ENCODE assay signal across 9 cellular contexts in the genomic region with DNA sequence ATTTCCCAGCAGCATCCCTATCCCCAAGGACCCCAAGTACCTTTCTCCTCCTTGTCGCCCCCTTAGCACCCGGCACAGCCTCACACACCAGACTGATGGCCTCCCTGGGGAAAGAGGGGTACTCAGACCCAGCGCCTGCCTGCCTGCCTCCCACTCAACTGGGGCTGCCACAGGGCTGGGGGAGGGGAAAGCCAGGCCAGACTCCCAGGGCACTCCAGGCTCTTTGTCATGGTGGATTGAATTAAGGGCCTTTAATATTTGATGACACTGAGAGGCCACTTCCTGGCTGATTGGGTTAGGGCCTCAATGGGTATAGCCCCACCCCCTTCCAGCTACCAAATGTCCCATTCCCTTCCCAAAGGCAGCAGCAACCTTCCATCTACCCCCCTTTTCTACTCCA. TPM values are rescaled to one million over a fixed set of nuclear protein-coding genes. Genes with fewer than 3 reads are reported as not detected.
DNase-seq lines count a peak whose midpoint lies in the region; ATAC-seq and TF ChIP-seq lines count a peak whose summit lies in the region.
"Had no signal": no experiment of that assay in that cellular context is flagged by ENCODE, and none has a peak within 500 bp of the region (broad histone marks: within the 10 kb centered on the region; RNA-seq: fewer than 3 reads in every experiment).

No MANE protein-coding gene starts in this region.

- ATAC-seq in SK-N-SH treated with all-trans-retinoic acid at 6 μM for 48 hours = no peak
- ATAC-seq in activated CD8-positive, alpha-beta T cell treated with anti-CD3 and anti-CD28 coated beads, Interleukin-2, amount 10 ng/mL, durations not matched to agents 7 days and 5 days = no peak
- ATAC-seq in stimulated activated naive B cell treated with anti-CD40 and anti-IgM and Interleukin-4, amounts not matched to agents 10 μg/mL and 1 μg/mL and 100 μg/mL, for 72 hours (replicated peaks) = no peak
- no peak for ATAC-seq in HG03442 (IDR thresholded peaks at IDR 0.05; ENCODE audit: unreplicated experiment)

- H3K9me2 ChIP-seq in SK-N-SH = no peaks in the 10 kb centered on the region

- peaks cover 53% of the 10 kb centered on the region for H3K36me3 Mint-ChIP-seq in activated CD8-positive, alpha-beta T cell treated with anti-CD3 and anti-CD28 coated beads, Interleukin-2, amount 10 ng/mL, durations not matched to agents 7 days and 5 days (ENCODE audit: low read depth)
- H3K36me3 Mint-ChIP-seq in stimulated activated naive B cell treated with anti-CD40 and anti-IgM and Interleukin-4, amounts not matched to agents 10 μg/mL and 1 μg/mL and 100 μg/mL, for 72 hours = peaks cover 37 to 54% of the 10 kb centered on the region in 2 donors

- H3K27ac Mint-ChIP-seq in activated CD8-positive, alpha-beta T cell treated with anti-CD3 and anti-CD28 coated beads, Interleukin-2, amount 10 ng/mL, durations not matched to agents 7 days and 5 days = peak overlapping the region; percentile 20
- H3K27ac Mint-ChIP-seq in stimulated activated naive B cell treated with anti-CD40 and anti-IgM and Interleukin-4, amounts not matched to agents 10 μg/mL and 1 μg/mL and 100 μg/mL, for 72 hours = peak overlapping the region; percentile 62

- peaks cover 27% of the 10 kb centered on the region for H4K20me1 ChIP-seq in SK-N-SH (ENCODE audit: insufficient read depth)

- H3K4me3 Mint-ChIP-seq in activated CD8-positive, alpha-beta T cell treated with anti-CD3 and anti-CD28 coated beads, Interleukin-2, amount 10 ng/mL, durations not matched to agents 7 days and 5 days = no peak overlapping the region
- H3K4me3 Mint-ChIP-seq in stimulated activated naive B cell treated with anti-CD40 and anti-IgM and Interleukin-4, amounts not matched to agents 10 μg/mL and 1 μg/mL and 100 μg/mL, for 72 hours = no peak overlapping the region

- TF ChIP-seq EP300 in SK-N-SH (IDR thresholded peaks at IDR 0.05; ENCODE audit: borderline replicate concordance in 1 of 2, low read depth in 1 of 2, low read length in 1 of 2) = peak in 1 of 2 experiments; percentile 67; a peak in 2 of 4 replicates

- POLR2A ChIA-PET in SK-N-SH (lab: Yijun Ruan, JAX) = interaction anchor here (1.2 to 3.7 kb wide), 5 partner anchors 11 to 96 kb away, joined by 3 to 25 read pairs (median 15); a partner anchor contains a TSS
- POLR2A ChIA-PET in activated CD8-positive, alpha-beta T cell treated with anti-CD3 and anti-CD28 coated beads, Interleukin-2, amount 10 ng/mL, durations not matched to agents 7 days and 5 days (lab: Charles Lee) = no interaction called here

- peaks cover 18 to 61% of the 10 kb centered on the region in 2 experiments for H3K4me1 ChIP-seq in SK-N-SH (ENCODE audit: control insufficient read depth in 1 of 2, insufficient read depth in 2 of 2, low read depth in 1 of 2, low read length in 1 of 2)

- H3K36me3 ChIP-seq in SK-N-SH (replicated peaks in 1 of 2; ENCODE audit: control insufficient read depth in 1 of 2, insufficient read depth in 2 of 2, low read length in 1 of 2) = peaks cover 31 to 36% of the 10 kb centered on the region in 2 experiments

- peaks cover 46% of the 10 kb centered on the region for H3F3A ChIP-seq in SK-N-SH (replicated peaks; ENCODE audit: insufficient read depth)

- H3K27ac ChIP-seq in SK-N-SH (ENCODE audit: low read depth in 2 of 2, low read length in 1 of 2) = peak overlapping the region; percentile 97 to 99; a peak in 3 of 4 replicates

- no peaks in the 10 kb centered on the region for H3K9me3 ChIP-seq in SK-N-SH

- TF ChIP-seq RAD21 in SK-N-SH (IDR thresholded peaks at IDR 0.05; ENCODE audit: low read length) = no peak

- peak overlapping the region; percentile 88 for H3K9ac ChIP-seq in SK-N-SH

- H3K4me1 Mint-ChIP-seq in activated CD8-positive, alpha-beta T cell treated with anti-CD3 and anti-CD28 coated beads, Interleukin-2, amount 10 ng/mL, durations not matched to agents 7 days and 5 days (ENCODE audit: low read depth) = peaks cover 55% of the 10 kb centered on the region
- H3K4me1 Mint-ChIP-seq in stimulated activated naive B cell treated with anti-CD40 and anti-IgM and Interleukin-4, amounts not matched to agents 10 μg/mL and 1 μg/mL and 100 μg/mL, for 72 hours = peaks cover 36 to 54% of the 10 kb centered on the region in 2 donors

- no peak for TF ChIP-seq CTCF in SK-N-SH (IDR thresholded peaks at IDR 0.05)

- no peaks in the 10 kb centered on the region for H3K9me3 Mint-ChIP-seq in activated CD8-positive, alpha-beta T cell treated with anti-CD3 and anti-CD28 coated beads, Interleukin-2, amount 10 ng/mL, durations not matched to agents 7 days and 5 days (ENCODE audit: insufficient read depth)
- no peaks in the 10 kb centered on the region for H3K9me3 Mint-ChIP-seq in stimulated activated naive B cell treated with anti-CD40 and anti-IgM and Interleukin-4, amounts not matched to agents 10 μg/mL and 1 μg/mL and 100 μg/mL, for 72 hours

- peak overlapping the region; percentile 77 to 90 for H3K4me3 ChIP-seq in SK-N-SH (ENCODE audit: low read depth in 2 of 2, low read length in 1 of 2)
- H3K4me3 ChIP-seq in iPS-11a (ENCODE audit: low read depth, low read length) = peak overlapping the region; percentile 68

- H3K79me2 ChIP-seq in SK-N-SH (ENCODE audit: insufficient read depth) = peaks cover 74% of the 10 kb centered on the region

- DNase-seq in SK-N-SH (peak; percentile 69), KBM-7 (no peak), AG08396 (ENCODE audit: low spot score) (no peak)
- no peak for DNase-seq in activated CD8-positive, alpha-beta T cell treated with anti-CD3 and anti-CD28 coated beads, Interleukin-2, amount 10 ng/mL, durations not matched to agents 7 days and 5 days
- DNase-seq in stimulated activated naive B cell treated with anti-CD40 and anti-IgM and Interleukin-4, amounts not matched to agents 10 μg/mL and 1 μg/mL and 100 μg/mL, for 72 hours = no peak
- DNase-seq: NCI-H82 had no signal

- H2AFZ ChIP-seq in SK-N-SH (ENCODE audit: low read depth) = no peak overlapping the region

- peak overlapping the region; percentile 98 for H3K4me2 ChIP-seq in SK-N-SH

- no peaks in the 10 kb centered on the region for H3K27me3 Mint-ChIP-seq in activated CD8-positive, alpha-beta T cell treated with anti-CD3 and anti-CD28 coated beads, Interleukin-2, amount 10 ng/mL, durations not matched to agents 7 days and 5 days (ENCODE audit: low read depth)
- no peaks in the 10 kb centered on the region for H3K27me3 Mint-ChIP-seq in stimulated activated naive B cell treated with anti-CD40 and anti-IgM and Interleukin-4, amounts not matched to agents 10 μg/mL and 1 μg/mL and 100 μg/mL, for 72 hours

- H3K27me3 ChIP-seq in SK-N-SH (ENCODE audit: insufficient read depth) = no peaks in the 10 kb centered on the region

- in situ Hi-C loops in KBM-7 (cut with MboI; ENCODE audit: low pct_unique_long_range_greater_than_20kb, low sequenced_read_pairs) = no loop called here

- 59% methylated on average over 3 of the region's 3 CpGs for WGBS in SK-N-SH (ENCODE audit: low lambda C conversion rate)

- CTCF ChIA-PET in SK-N-SH (lab: Yijun Ruan, JAX) = interaction anchor here (1.7 to 37.5 kb wide), 3 partner anchors 8 to 82 kb away, joined by 4 to 640 read pairs (median 36); a partner anchor contains a TSS
- CTCF ChIA-PET in activated CD8-positive, alpha-beta T cell treated with anti-CD3 and anti-CD28 coated beads, Interleukin-2, amount 10 ng/mL, durations not matched to agents 7 days and 5 days (lab: Charles Lee) = interaction anchor here (0.8 to 1.5 kb wide), 2 partner anchors 14 to 49 kb away, joined by 3 read pairs; no protein-coding TSS in a partner anchor

TF ChIP-seq in SK-N-SH, 30 proteins besides CTCF, POLR2A, EP300 and RAD21 (continues in another document):
- TF ChIP-seq GABPA (IDR thresholded peaks at IDR 0.05; ENCODE audit: low read depth) (no peak), POLR2AphosphoS5 (IDR thresholded peaks at IDR 0.05; ENCODE audit: low read depth, low read length) (no peak), TCF12 (IDR thresholded peaks at IDR 0.05) (no peak), SMC3 (IDR thresholded peaks at IDR 0.05; ENCODE audit: low read depth, low read length) (peak; percentile 10; the same call in 1 of the 2 replicates), CHD2 (IDR thresholded peaks at IDR 0.05; ENCODE audit: low read length, partially characterized antibody) (peak; percentile 79)

TF ChIP-seq in SK-N-SH treated with all-trans-retinoic acid at 6 μM for 48 hours, 23 proteins besides CTCF, POLR2A, EP300 and RAD21 (continues in another document):
- TF ChIP-seq TCF4 (CRISPR knock-in tag; IDR thresholded peaks at IDR 0.05; ENCODE audit: borderline replicate concordance) (no peak), SNAI2 (CRISPR knock-in tag; IDR thresholded peaks at IDR 0.05) (no peak), ZNF8 (CRISPR knock-in tag; IDR thresholded peaks at IDR 0.05) (no peak), RARB (CRISPR knock-in tag; IDR thresholded peaks at IDR 0.05) (no peak), ISL1 (CRISPR knock-in tag; IDR thresholded peaks at IDR 0.05) (no peak), ARNTL (CRISPR knock-in tag; IDR thresholded peaks at IDR 0.05; ENCODE audit: borderline replicate concordance, low read depth) (no peak)

RNA-seq across cellular contexts. Expression of a gene that starts 1.8 kb away (rescaled TPM):
- polyA plus RNA-seq in SK-N-SH (2012; rRNA removed) = 338 and 395 TPM in 2 replicates
- polyA plus RNA-seq in SK-N-SH (2012; cell fraction: cytosol; rRNA removed) = 199 and 274 TPM in 2 replicates
- 1,066 and 1,388 TPM in 2 replicates for polyA plus RNA-seq in SK-N-SH (2012; cell fraction: nucleus; rRNA removed)
- 10 to 100 TPM; 69.6 to 72.4 TPM for total RNA-seq in activated CD8-positive, alpha-beta T cell treated with anti-CD3 and anti-CD28 coated beads, Interleukin-2, amount 10 ng/mL, durations not matched to agents 7 days and 5 days

RNA-seq across cellular contexts. Expression of a gene that starts 5.8 kb away (rescaled TPM):
- 256 and 308 TPM in 2 replicates for polyA plus RNA-seq in SK-N-SH (2012; rRNA removed)
- 286 and 340 TPM in 2 replicates for polyA plus RNA-seq in SK-N-SH (2012; cell fraction: cytosol; rRNA removed)
- 86.1 and 118 TPM in 2 replicates for polyA plus RNA-seq in SK-N-SH (2012; cell fraction: nucleus; rRNA removed)
- 100 to 1,000 TPM; 151 to 153 TPM for total RNA-seq in activated CD8-positive, alpha-beta T cell treated with anti-CD3 and anti-CD28 coated beads, Interleukin-2, amount 10 ng/mL, durations not matched to agents 7 days and 5 days

RNA-seq across cellular contexts. Expression of a gene that starts 7.1 kb away (rescaled TPM):
- 23.3 and 28.2 TPM in 2 replicates for polyA plus RNA-seq in SK-N-SH (2012; rRNA removed)
- 14.3 and 19.8 TPM in 2 replicates for polyA plus RNA-seq in SK-N-SH (2012; cell fraction: cytosol; rRNA removed)
- 36.8 and 45.8 TPM in 2 replicates for polyA plus RNA-seq in SK-N-SH (2012; cell fraction: nucleus; rRNA removed)
- total RNA-seq in activated CD8-positive, alpha-beta T cell treated with anti-CD3 and anti-CD28 coated beads, Interleukin-2, amount 10 ng/mL, durations not matched to agents 7 days and 5 days = 10 to 100 TPM; 40.2 to 43.9 TPM

RNA-seq across cellular contexts. Expression of a gene that starts 12.8 kb away (rescaled TPM):
- 55.9 and 64.3 TPM in 2 replicates for polyA plus RNA-seq in SK-N-SH (2012; rRNA removed)
- 35.9 and 48.4 TPM in 2 replicates for polyA plus RNA-seq in SK-N-SH (2012; cell fraction: cytosol; rRNA removed)
- polyA plus RNA-seq in SK-N-SH (2012; cell fraction: nucleus; rRNA removed) = 79.8 and 90.9 TPM in 2 replicates
- 10 to 100 TPM; 44.5 to 48.2 TPM for total RNA-seq in activated CD8-positive, alpha-beta T cell treated with anti-CD3 and anti-CD28 coated beads, Interleukin-2, amount 10 ng/mL, durations not matched to agents 7 days and 5 days

RNA-seq across cellular contexts. Expression of a gene that starts 14.4 kb away (rescaled TPM):
- 50.8 and 56.2 TPM in 2 replicates for polyA plus RNA-seq in SK-N-SH (2012; rRNA removed)
- 21.8 and 32.1 TPM in 2 replicates for polyA plus RNA-seq in SK-N-SH (2012; cell fraction: cytosol; rRNA removed)
- 130 and 147 TPM in 2 replicates for polyA plus RNA-seq in SK-N-SH (2012; cell fraction: nucleus; rRNA removed)
- total RNA-seq in activated CD8-positive, alpha-beta T cell treated with anti-CD3 and anti-CD28 coated beads, Interleukin-2, amount 10 ng/mL, durations not matched to agents 7 days and 5 days = 10 to 100 TPM; 39.8 to 45.2 TPM
